Comparison of ENCODE assay signal across 1 cellular context in genomic region chr15:101458908-101459578, GRCh38.
TF ChIP-seq lines count a peak whose summit lies in the region.

No MANE protein-coding gene starts in this region.

TF ChIP-seq in WTC11, 78 proteins besides CTCF, POLR2A, EP300 and RAD21 (continued from another document):
- TF ChIP-seq ZNF281 (CRISPR knock-in tag; IDR thresholded peaks at IDR 0.05) (no peak), TEAD1 (CRISPR knock-in tag; IDR thresholded peaks at IDR 0.05) (no peak), FOXP1 (CRISPR knock-in tag; IDR thresholded peaks at IDR 0.05; ENCODE audit: borderline replicate concordance) (no peak)
